8 cellular contexts compared by ENCODE assay signal in genomic region chr3:120417272-120417911, GRCh38. TPM values are rescaled to one million over a fixed set of nuclear protein-coding genes. Genes with fewer than 3 reads are reported as not detected.
A peak's percentile ranks its signal among the peaks of the same experiment; 100 is the strongest.
DNase-seq lines count a peak whose midpoint lies in the region; ATAC-seq and TF ChIP-seq lines count a peak whose summit lies in the region.

No MANE protein-coding gene starts in this region.

- no peaks in the 10 kb centered on the region for H3K9me3 ChIP-seq in uterus

- peak overlapping the region; percentile 67 to 83 (median 81) for H3K4me3 Mint-ChIP-seq in T-cell

- TF ChIP-seq CTCF in GM12874 (IDR thresholded peaks at IDR 0.05; ENCODE audit: insufficient read depth, low read depth, low read length) (peak; percentile 67), uterus (IDR thresholded peaks at IDR 0.05) (peak; percentile 79 to 91 (median 86))

- peaks cover 0 to 5% of the 10 kb centered on the region in 2 donors for H3K27me3 Mint-ChIP-seq in T-cell

- no peaks in the 10 kb centered on the region for H3K36me3 Mint-ChIP-seq in T-cell

- H3K4me1 Mint-ChIP-seq in T-cell, result peaks cover 11 to 19% (median 16%) of the 10 kb centered on the region in 3 donors

- H3K27ac ChIP-seq in angular gyrus (ENCODE audit: low read depth, low read length) (peak overlapping the region; percentile 62), uterus (peak overlapping the region; percentile 50 to 80)

- POLR2A ChIA-PET in T-cell (lab: Charles Lee), result interaction anchor here (0.6 to 0.8 kb wide), 2 partner anchors 73 to 139 kb away, joined by 3 to 4 read pairs; no protein-coding TSS in a partner anchor

- H3K9me3 Mint-ChIP-seq in T-cell, result no peaks in the 10 kb centered on the region

- CTCF ChIA-PET in T-cell (lab: Charles Lee), result interaction anchor here (0.6 to 4.5 kb wide), 41 partner anchors 8 to 1535 kb away, joined by 3 to 60 read pairs (median 4); partner anchors contain the start of genes LRRC58 (in 2 of the 2), COX17 (in 1 of the 2), GTF2E1 (in 1 of the 2) and NDUFB4 (in 1 of the 2)

- H3K27me3 ChIP-seq in uterus, result no peaks in the 10 kb centered on the region

- no peaks in the 10 kb centered on the region for H3K36me3 ChIP-seq in uterus

- TF ChIP-seq POLR2A in uterus (IDR thresholded peaks at IDR 0.05), result peak in 1 of 2 donors; percentile 53

- intact Hi-C loops in left ventricle myocardium superior (cut with micrococcal nuclease), result loop anchor here (10.0 kb wide), 1 partner anchor 377 kb away; no protein-coding TSS in a partner anchor
- intact Hi-C loops in uterus (cut with DNase I; ENCODE audit: low total_unique reads), result loop anchor here (10.0 kb wide), 1 partner anchor 173 kb away; no protein-coding TSS in a partner anchor

- DNase-seq in NCI-H1417 treated with DMSO at 0.1 percent for 48 hours (lab: John Stamatoyannopoulos, UW) (peak; percentile 96), T-cell (peak; percentile 54 to 86 (median 72)), left ventricle myocardium superior (peak; percentile 90), pulmonary artery endothelial cell (ENCODE audit: low read depth, low spot score) (peak; percentile 97), uterus (peak; percentile 88 to 94)

- ATAC-seq in HG02840 (IDR thresholded peaks at IDR 0.05; ENCODE audit: low FRiP score, unreplicated experiment), result peak; percentile 100
- ATAC-seq in T-cell (replicated peaks in 1 of 4), result peak; percentile 98
- peak; percentile 51 for ATAC-seq in left ventricle myocardium superior

- peak overlapping the region; percentile 11 to 27 for H3K4me3 ChIP-seq in uterus

- peaks cover 10 to 14% of the 10 kb centered on the region in 2 donors for H3K4me1 ChIP-seq in uterus

- H3K27ac Mint-ChIP-seq in T-cell, result peak overlapping the region in 1 of 2 donors; percentile 9

RNA-seq across cellular contexts. Expression of gene FSTL1, which starts 33.4 kb away (rescaled TPM):
- total RNA-seq in T-cell (1 to 10 TPM in 3 of 5 donors, under 1 TPM in 2; 0.76 to 5.1 (median 1.5) TPM), left ventricle myocardium superior (186 TPM), pulmonary artery endothelial cell (517 and 690 TPM in 2 replicates), uterus (1,000 to 10,000 TPM in 1 of 4 donors, 100 to 1,000 TPM in 3; 311 to 1,355 (median 418) TPM)

Comparison
In these comparisons a context has a peak if more than half of its experiments do, and no peak if none do; other contexts are left out.
1. Peak in every context shown above with its lines: DNase-seq, ATAC-seq, H3K4me3 ChIP-seq and H3K27ac ChIP-seq.
2. RNA of gene FSTL1, which starts 33.4 kb away (total RNA-seq): 517 to 690 TPM in pulmonary artery endothelial cell, 311 to 1,355 TPM in uterus and 186 TPM in left ventricle myocardium superior (single experiment); 0.76 to 5.1 TPM in T-cell; every median in the first group is over 10 times any median in the second.